Comparison of ENCODE assay signal across 15 cellular contexts in the genomic region with DNA sequence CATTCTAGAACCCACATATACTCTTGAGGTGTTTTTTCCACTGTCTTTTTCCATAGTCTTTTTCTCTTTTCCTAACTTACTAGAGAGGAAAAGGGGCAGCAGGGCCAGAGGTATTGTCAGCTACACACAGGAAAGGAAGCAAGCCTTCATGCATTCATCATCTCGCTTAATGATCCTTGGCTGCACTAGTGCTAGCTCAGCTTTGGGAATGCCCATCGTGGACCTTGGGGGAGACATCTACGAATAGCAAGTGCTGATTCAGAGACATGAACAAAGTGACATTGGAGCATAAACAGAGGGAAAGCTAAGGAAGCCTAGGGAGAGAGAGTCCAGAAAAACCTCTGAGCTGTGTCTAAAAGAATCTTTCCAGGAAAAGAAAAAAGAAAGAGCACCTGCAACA.
"Had no signal": no experiment of that assay in that cellular context is flagged by ENCODE, and none has a peak within 500 bp of the region (broad histone marks: within the 10 kb centered on the region; RNA-seq: fewer than 3 reads in every experiment).

No MANE protein-coding gene starts in this region.

- H3K36me3 Mint-ChIP-seq: naive thymus-derived CD8-positive, alpha-beta T cell had no signal

- H3K27ac Mint-ChIP-seq: dendritic cell treated with granulocyte-macrophage colony-stimulating factor and Interleukin-4, amounts not matched to agents 40 ng/mL and 50 ng/mL, for 4 days; effector memory CD8-positive, alpha-beta T cell; naive thymus-derived CD8-positive, alpha-beta T cell had no signal

- H3K27me3 Mint-ChIP-seq: dendritic cell treated with granulocyte-macrophage colony-stimulating factor and Interleukin-4, amounts not matched to agents 40 ng/mL and 50 ng/mL, for 4 days; effector memory CD8-positive, alpha-beta T cell; naive thymus-derived CD8-positive, alpha-beta T cell had no signal

- H3K4me1 Mint-ChIP-seq: naive thymus-derived CD8-positive, alpha-beta T cell had no signal

- DNase-seq: cerebellar nuclear complex; effector memory CD8-positive, alpha-beta T cell; esophagus squamous epithelium; foreskin fibroblast; glutamatergic neuron; islet precursor cell; left colon; mucosa of descending colon; naive thymus-derived CD8-positive, alpha-beta T cell; psoas muscle; sigmoid colon; stimulated activated CD4-positive, alpha-beta T cell treated with anti-CD3 and anti-CD28 coated beads, Interleukin-12 subunit alpha, Interleukin-12 subunit beta, amount 100 ng/mL, for 4 hours; stimulated activated naive CD4-positive, alpha-beta T cell treated with Interleukin-2 at 50 U/mL for 16 hours; trophoblast cell had no signal

- H3K4me3 Mint-ChIP-seq: dendritic cell treated with granulocyte-macrophage colony-stimulating factor and Interleukin-4, amounts not matched to agents 40 ng/mL and 50 ng/mL, for 4 days; effector memory CD8-positive, alpha-beta T cell; naive thymus-derived CD8-positive, alpha-beta T cell had no signal
